ENCODE assay signal across 1 cellular context in the genomic region with DNA sequence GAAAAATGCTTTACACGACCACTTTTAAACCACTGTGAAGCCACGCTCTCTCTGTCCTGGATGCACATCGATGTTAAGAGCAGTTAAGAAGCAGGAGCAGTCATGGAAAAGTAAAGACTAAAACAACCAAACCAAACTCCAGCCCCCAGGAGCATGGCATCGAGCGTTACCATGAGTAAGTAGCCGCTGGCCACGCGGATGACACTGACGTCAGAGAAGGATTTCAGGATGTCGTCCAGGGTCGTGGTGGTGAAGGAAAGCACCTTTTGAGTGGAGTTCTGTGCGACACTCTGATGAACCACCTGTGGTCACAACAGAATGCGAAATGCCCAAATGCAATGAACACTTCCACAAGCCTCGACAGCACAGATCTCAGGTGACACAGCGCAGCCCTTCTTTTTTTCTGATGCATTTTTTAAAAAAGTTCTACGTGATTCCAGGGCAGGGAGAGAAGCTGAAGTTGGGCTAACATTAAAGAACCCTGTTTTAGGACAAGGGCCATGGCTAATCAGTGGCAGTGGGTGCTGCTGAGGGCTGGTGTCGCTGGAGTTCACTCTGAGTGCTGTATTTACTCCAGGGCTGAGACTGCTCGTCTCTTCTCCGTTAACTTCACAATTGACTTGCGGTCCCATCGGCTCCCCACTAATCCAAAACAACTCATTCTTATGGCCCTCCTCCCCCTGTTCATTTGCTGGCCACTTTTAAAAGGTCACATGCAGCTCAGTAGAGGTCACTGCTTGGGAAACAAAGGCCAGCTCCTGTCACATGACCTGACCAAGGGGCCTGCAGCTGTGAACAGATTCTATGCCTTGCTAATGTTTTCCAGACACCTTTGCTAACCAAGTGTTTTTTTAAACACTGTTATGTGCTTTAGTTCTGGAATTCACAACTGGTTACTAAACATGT.
TF ChIP-seq lines count a peak whose summit lies in the region.

No MANE protein-coding gene starts in this region.

TF ChIP-seq in GM12891, 5 proteins besides CTCF, POLR2A, EP300 and RAD21:
- TF ChIP-seq POU2F2 (IDR thresholded peaks at IDR 0.05; ENCODE audit: low read depth, low read length) (no peak), PAX5 (IDR thresholded peaks at IDR 0.05; ENCODE audit: insufficient read depth, low read length, severe bottlenecking) (no peak), POLR2AphosphoS5 (IDR thresholded peaks at IDR 0.05; ENCODE audit: low read depth, low read length) (no peak), SPI1 (IDR thresholded peaks at IDR 0.05; ENCODE audit: low read depth, low read length) (no peak), TAF1 (IDR thresholded peaks at IDR 0.05; ENCODE audit: low read depth, low read length) (no peak)
